ENCODE assay signal across 25 cellular contexts in the genomic region with DNA sequence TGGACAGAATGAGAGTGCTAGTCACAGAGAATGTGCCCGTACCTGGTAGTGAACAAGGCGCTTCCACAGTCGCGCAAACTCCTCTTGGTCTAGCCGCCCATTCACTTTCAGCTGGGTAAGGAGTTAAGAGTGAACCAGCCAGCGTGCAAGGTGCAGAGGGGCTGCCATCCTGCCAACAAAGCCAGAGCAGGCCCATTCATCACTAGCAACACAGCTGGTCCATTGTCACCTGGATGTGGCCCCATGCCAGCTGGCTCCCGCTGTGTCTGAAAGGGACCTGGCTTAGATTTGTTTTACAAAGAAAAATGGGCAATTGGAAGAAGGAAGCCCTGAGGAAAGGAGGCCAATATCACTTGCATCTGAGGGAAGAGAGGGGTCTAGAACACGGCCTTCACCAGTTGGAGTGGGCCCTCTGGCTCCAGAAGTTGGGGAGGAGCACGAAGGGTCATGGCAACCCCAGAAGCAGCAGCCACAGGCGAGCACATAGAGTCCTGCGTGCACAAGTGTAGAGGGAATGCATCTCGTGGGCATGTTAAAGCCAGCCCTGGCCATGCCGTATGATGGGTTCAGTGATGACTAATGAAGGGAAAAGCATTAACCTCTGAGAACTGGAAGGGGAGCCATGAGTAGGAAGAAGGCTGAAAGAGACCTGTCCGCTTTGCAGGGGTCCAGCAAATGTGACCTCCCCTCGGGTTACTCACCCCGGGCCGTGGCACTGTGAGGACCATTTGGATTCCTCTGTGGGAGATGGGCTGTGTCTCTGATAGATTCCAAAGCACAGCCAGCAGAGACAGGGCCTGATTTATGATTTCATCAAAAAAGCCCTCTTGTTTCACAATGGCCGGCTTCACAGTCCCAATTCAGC.
DNase-seq lines count a peak whose midpoint lies in the region; ATAC-seq, FAIRE-seq and TF ChIP-seq lines count a peak whose summit lies in the region.
"Had no signal": no experiment of that assay in that cellular context is flagged by ENCODE, and none has a peak within 500 bp of the region (broad histone marks: within the 10 kb centered on the region; RNA-seq: fewer than 3 reads in every experiment).

No MANE protein-coding gene starts in this region.

- TF ChIP-seq POLR2A in GM12891 (IDR thresholded peaks at IDR 0.05; ENCODE audit: low read depth, low read length): no peak

- H3K4me3 Mint-ChIP-seq in MCF 10A (ENCODE audit: unreplicated experiment): no peak overlapping the region
- H3K4me3 Mint-ChIP-seq: immature natural killer cell; nephron progenitor cell; stimulated activated naive B cell treated with anti-CD40 and anti-IgM and Interleukin-4, amounts not matched to agents 10 μg/mL and 1 μg/mL and 100 μg/mL, for 72 hours had no signal

- FAIRE-seq in bronchial epithelial cell (lab: Jason Lieb, UNC) (peak; percentile 47), GM12891 (lab: Jason Lieb, UNC) (no peak)
- FAIRE-seq: GM12892, H54 had no signal

- POLR2A ChIA-PET in MCF 10A (lab: Yijun Ruan, JAX): interaction anchor here (0.6 kb wide), 1 partner anchor 519 kb away, joined by 3 read pairs; no protein-coding TSS in a partner anchor

- no peaks in the 10 kb centered on the region for H3K9me3 ChIP-seq in mammary epithelial cell (replicated peaks; ENCODE audit: insufficient read depth, low read length)
- H3K9me3 ChIP-seq: heart right ventricle, thoracic aorta had no signal

- no TSS peak for BruUV-seq in mammary epithelial cell (replicated peaks; lab: Mats Ljungman, UMichigan)
- BruUV-seq in MCF 10A (replicated peaks; lab: Mats Ljungman, UMichigan): no TSS peak

- no peaks in the 10 kb centered on the region for H3K79me2 ChIP-seq in mammary epithelial cell (ENCODE audit: insufficient read depth, low read length)

- CTCF ChIA-PET in mammary epithelial cell (lab: Charles Lee; ENCODE audit: low non-redundant PET) (no interaction called here), MCF 10A (lab: Yijun Ruan, JAX) (interaction anchor here (0.6 kb wide), 1 partner anchor 23 kb away, joined by 3 read pairs; no protein-coding TSS in a partner anchor)

- DNase-seq in mammary epithelial cell (peak; percentile 57), MCF 10A (ENCODE audit: unreplicated experiment) (no peak), NCI-H2029 treated with DMSO at 0.1 percent for 48 hours (lab: John Stamatoyannopoulos, UW) (peak; percentile 75), bronchial epithelial cell (ENCODE audit: low read depth) (peak; percentile 72), GM12891 (ENCODE audit: insufficient read length, low spot score) (no peak)
- DNase-seq: activated CD4-positive, alpha-beta T cell treated with anti-CD3 and anti-CD28 coated beads, Interleukin-2, amount 50 U/mL, for 1 hour; activated CD8-positive, alpha-beta memory T cell treated with anti-CD3 and anti-CD28 coated beads, Interleukin-2, amount 50 U/mL, for 4 hours; DMS 273 treated with DMSO at 0.1 percent for 48 hours; heart right ventricle; immature natural killer cell; Karpas-422; left ventricle myocardium superior; NCI-H1694; nephron progenitor cell; stimulated activated naive B cell treated with anti-CD40 and anti-IgM and Interleukin-4, amounts not matched to agents 10 μg/mL and 1 μg/mL and 100 μg/mL, for 72 hours; T-helper 2 cell had no signal

- 22% methylated on average over 13 of the region's 18 CpGs for WGBS in mammary epithelial cell (ENCODE audit: low coverage, missing lambda C conversion rate)

- H3K27ac Mint-ChIP-seq in MCF 10A (ENCODE audit: low read depth, unreplicated experiment): no peak overlapping the region
- H3K27ac Mint-ChIP-seq: immature natural killer cell; nephron progenitor cell; stimulated activated naive B cell treated with anti-CD40 and anti-IgM and Interleukin-4, amounts not matched to agents 10 μg/mL and 1 μg/mL and 100 μg/mL, for 72 hours had no signal

- H3K4me2 ChIP-seq in mammary epithelial cell (ENCODE audit: insufficient read depth, low read depth, low read length): no peak overlapping the region

- H3K36me3 ChIP-seq in mammary epithelial cell (ENCODE audit: insufficient read depth, low read length) (no peaks in the 10 kb centered on the region), bronchial epithelial cell (ENCODE audit: control insufficient read depth, insufficient read depth, low read length) (no peaks in the 10 kb centered on the region)
- H3K36me3 ChIP-seq: heart right ventricle, thoracic aorta had no signal

- no peak overlapping the region for H3K4me3 ChIP-seq in mammary epithelial cell (replicated peaks in 1 of 3; ENCODE audit: insufficient read depth in 1 of 3, low read depth in 2 of 3, low read length in 3 of 3)
- no peak overlapping the region for H3K4me3 ChIP-seq in bronchial epithelial cell (ENCODE audit: low read depth, low read length)
- H3K4me3 ChIP-seq: heart right ventricle, SK-N-MC, thoracic aorta had no signal

- in situ Hi-C loops in mammary epithelial cell (cut with MboI; ENCODE audit: low sequenced_read_pairs in 2 of 2): no loop called here

- no peaks in the 10 kb centered on the region for H3K9me3 Mint-ChIP-seq in MCF 10A (ENCODE audit: unreplicated experiment)
- H3K9me3 Mint-ChIP-seq: immature natural killer cell; nephron progenitor cell; stimulated activated naive B cell treated with anti-CD40 and anti-IgM and Interleukin-4, amounts not matched to agents 10 μg/mL and 1 μg/mL and 100 μg/mL, for 72 hours had no signal

- H3K36me3 Mint-ChIP-seq in MCF 10A (ENCODE audit: insufficient read depth, unreplicated experiment): peaks cover 5% of the 10 kb centered on the region
- H3K36me3 Mint-ChIP-seq: immature natural killer cell; stimulated activated naive B cell treated with anti-CD40 and anti-IgM and Interleukin-4, amounts not matched to agents 10 μg/mL and 1 μg/mL and 100 μg/mL, for 72 hours had no signal

- H4K20me1 ChIP-seq in mammary epithelial cell (ENCODE audit: insufficient read depth, low read length): no peaks in the 10 kb centered on the region

- ATAC-seq in HG03571 (IDR thresholded peaks at IDR 0.05; ENCODE audit: unreplicated experiment): no peak
- no peak for ATAC-seq in GM21447 (IDR thresholded peaks at IDR 0.05; ENCODE audit: unreplicated experiment)
- ATAC-seq in GM21576 (IDR thresholded peaks at IDR 0.05; ENCODE audit: unreplicated experiment): no peak
- ATAC-seq: heart right ventricle; left ventricle myocardium superior; stimulated activated naive B cell treated with anti-CD40 and anti-IgM and Interleukin-4, amounts not matched to agents 10 μg/mL and 1 μg/mL and 100 μg/mL, for 72 hours had no signal

- peaks cover 28% of the 10 kb centered on the region for H3K27me3 Mint-ChIP-seq in MCF 10A (ENCODE audit: insufficient read depth, unreplicated experiment)
- H3K27me3 Mint-ChIP-seq: progenitor cell of endocrine pancreas had no signal

- intact Hi-C loops in mammary epithelial cell (cut with micrococcal nuclease): no loop called here
- intact Hi-C loops in MCF 10A (cut with micrococcal nuclease): no loop called here

- H3K27me3 ChIP-seq in mammary epithelial cell (ENCODE audit: insufficient read depth, low read length) (peaks cover 2% of the 10 kb centered on the region), bronchial epithelial cell (ENCODE audit: control insufficient read depth, insufficient read depth, low read length) (peaks cover 2% of the 10 kb centered on the region)

- peaks cover 10% of the 10 kb centered on the region for H3K4me1 ChIP-seq in mammary epithelial cell (ENCODE audit: insufficient read depth, low read length)
- H3K4me1 ChIP-seq: heart right ventricle had no signal

- H2AFZ ChIP-seq in mammary epithelial cell (ENCODE audit: low read depth, low read length): peak overlapping the region; percentile 51

- dilution Hi-C loops in mammary epithelial cell (cut with HindIII; ENCODE audit: low sequenced_read_pairs): no loop called here

- no peak overlapping the region for H3K9ac ChIP-seq in mammary epithelial cell (ENCODE audit: insufficient read depth, low read length)

- no peak for TF ChIP-seq CTCF in mammary epithelial cell (conservative IDR thresholded peaks at IDR 0.05 in 1 of 2, IDR thresholded peaks at IDR 0.05 in 1 of 2; ENCODE audit: extremely low read depth in 1 of 2, insufficient read depth in 1 of 2, low read depth in 1 of 2, low read length in 2 of 2)
- no peak for TF ChIP-seq CTCF in MCF 10A (IDR thresholded peaks at IDR 0.05; ENCODE audit: unreplicated experiment)
- no peak for TF ChIP-seq CTCF in bronchial epithelial cell (IDR thresholded peaks at IDR 0.05; ENCODE audit: insufficient read depth, low read length, severe bottlenecking)

- H3K27ac ChIP-seq in mammary epithelial cell (ENCODE audit: insufficient read depth, low read depth, low read length): no peak overlapping the region
- H3K27ac ChIP-seq: C4-2B, heart right ventricle, SK-N-MC, thoracic aorta had no signal

- no peaks in the 10 kb centered on the region for H3K4me1 Mint-ChIP-seq in MCF 10A (ENCODE audit: insufficient read depth, unreplicated experiment)
- H3K4me1 Mint-ChIP-seq: immature natural killer cell; nephron progenitor cell; stimulated activated naive B cell treated with anti-CD40 and anti-IgM and Interleukin-4, amounts not matched to agents 10 μg/mL and 1 μg/mL and 100 μg/mL, for 72 hours had no signal

TF ChIP-seq in GM12891, 5 proteins besides CTCF, POLR2A, EP300 and RAD21:
- TF ChIP-seq POU2F2 (IDR thresholded peaks at IDR 0.05; ENCODE audit: low read depth, low read length): no peak
- TF ChIP-seq TAF1 (IDR thresholded peaks at IDR 0.05; ENCODE audit: low read depth, low read length): no peak
- TF ChIP-seq PAX5 (IDR thresholded peaks at IDR 0.05; ENCODE audit: insufficient read depth, low read length, severe bottlenecking): no peak
- no peak for TF ChIP-seq SPI1 (IDR thresholded peaks at IDR 0.05; ENCODE audit: low read depth, low read length)
- TF ChIP-seq POLR2AphosphoS5 (IDR thresholded peaks at IDR 0.05; ENCODE audit: low read depth, low read length): no peak
TF ChIP-seq in GM12891: peak in this region for 0.

Comparison
In these comparisons a context has a peak if more than half of its experiments do, and no peak if none do; other contexts are left out.
1. DNase-seq: peak in mammary epithelial cell (single experiment), NCI-H2029 treated with DMSO at 0.1 percent for 48 hours (single experiment) and bronchial epithelial cell (single experiment); none in MCF 10A (single experiment) and GM12891 (single experiment).